Comparison of ENCODE assay signal across 19 cellular contexts in genomic region chr7:129872054-129872453, GRCh38.
DNase-seq lines count a peak whose midpoint lies in the region; TF ChIP-seq lines count a peak whose summit lies in the region.
"Had no signal": no experiment of that assay in that cellular context is flagged by ENCODE, and none has a peak within 500 bp of the region (broad histone marks: within the 10 kb centered on the region; RNA-seq: fewer than 3 reads in every experiment).

No MANE protein-coding gene starts in this region.

- H3K27ac ChIP-seq in epithelial cell of prostate = peak overlapping the region; percentile 59

- no peak for TF ChIP-seq CTCF in type B pancreatic cell (conservative IDR thresholded peaks at IDR 0.05)

- H3K27ac Mint-ChIP-seq in type B pancreatic cell = peak overlapping the region; percentile 37

- peaks cover 42% of the 10 kb centered on the region for H3K36me3 Mint-ChIP-seq in type B pancreatic cell

- no peaks in the 10 kb centered on the region for H3K9me3 Mint-ChIP-seq in type B pancreatic cell

- peak; percentile 48 for DNase-seq in activated CD4-positive, alpha-beta T cell treated with anti-CD3 and anti-CD28 coated beads for 48 hours
- no peak for DNase-seq in activated CD4-positive, alpha-beta T cell treated with anti-CD3 and anti-CD28 coated beads for 1 hour
- DNase-seq in stimulated activated CD4-positive, alpha-beta T cell treated with anti-CD3 and anti-CD28 coated beads, Interleukin-15, amount 100 ng/mL, for 24 hours = peak; percentile 33
- DNase-seq in stimulated activated CD4-positive, alpha-beta T cell treated with anti-CD3 and anti-CD28 coated beads, Interleukin-4, amount 100 ng/mL, for 1 hour = no peak
- peak; percentile 66 for DNase-seq in epithelial cell of prostate (ENCODE audit: low read depth, low spot score)
- no peak for DNase-seq in type B pancreatic cell (ENCODE audit: extremely low spot score, unreplicated experiment)
- DNase-seq in NAMALWA (ENCODE audit: low spot score) = no peak
- DNase-seq in COLO668 (lab: John Stamatoyannopoulos, UW; ENCODE audit: unreplicated experiment) = no peak
- DNase-seq: activated CD4-positive, alpha-beta T cell treated with anti-CD3 and anti-CD28 coated beads, Interleukin-2, amount 50 U/mL, for 1 hour; body of pancreas; Caco-2; DMS79 treated with DMSO at 0.1 percent for 48 hours; effector CD8-positive, alpha-beta T cell; HCEC 1CT; KBM-7; NCI-H187; NCI-H774; SHP77; trophoblast cell had no signal

- no peak overlapping the region for H3K4me3 Mint-ChIP-seq in type B pancreatic cell

- H3K4me1 Mint-ChIP-seq in type B pancreatic cell (ENCODE audit: unreplicated experiment) = peaks cover 4% of the 10 kb centered on the region

- H3K27me3 Mint-ChIP-seq in type B pancreatic cell = no peaks in the 10 kb centered on the region

Comparison
In these comparisons a context has a peak if more than half of its experiments do, and no peak if none do; other contexts are left out.
1. DNase-seq: peak in activated CD4-positive, alpha-beta T cell treated with anti-CD3 and anti-CD28 coated beads for 48 hours (single experiment), stimulated activated CD4-positive, alpha-beta T cell treated with anti-CD3 and anti-CD28 coated beads, Interleukin-15, amount 100 ng/mL, for 24 hours (single experiment) and epithelial cell of prostate (single experiment); none in activated CD4-positive, alpha-beta T cell treated with anti-CD3 and anti-CD28 coated beads for 1 hour (single experiment), stimulated activated CD4-positive, alpha-beta T cell treated with anti-CD3 and anti-CD28 coated beads, Interleukin-4, amount 100 ng/mL, for 1 hour (single experiment), type B pancreatic cell (single experiment), NAMALWA (single experiment) and COLO668 (single experiment).